Comparison of ENCODE assay signal across 17 cellular contexts in the genomic region with DNA sequence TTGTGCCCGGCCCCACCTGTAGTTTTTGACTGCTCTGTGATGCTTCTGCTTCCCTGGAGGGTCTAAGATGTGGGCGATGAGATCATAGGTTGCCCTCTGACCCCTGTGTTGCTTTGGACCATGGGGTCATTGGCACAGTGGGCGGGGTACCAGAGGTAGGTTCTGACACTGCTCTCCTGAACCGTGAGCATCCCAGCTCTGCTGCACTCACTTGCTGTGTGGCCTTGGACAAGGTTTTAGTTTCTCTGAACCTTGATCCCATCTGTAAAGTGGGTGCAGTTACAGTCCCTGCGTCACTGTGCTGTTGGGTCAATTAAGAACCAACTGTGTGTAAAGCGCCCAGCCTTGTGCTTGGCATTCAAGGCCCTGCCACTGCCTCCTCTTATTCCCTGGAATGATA. TPM values are rescaled to one million over a fixed set of nuclear protein-coding genes. Genes with fewer than 3 reads are reported as not detected.
DNase-seq lines count a peak whose midpoint lies in the region; ATAC-seq, FAIRE-seq and TF ChIP-seq lines count a peak whose summit lies in the region.
"Had no signal": no experiment of that assay in that cellular context is flagged by ENCODE, and none has a peak within 500 bp of the region (broad histone marks: within the 10 kb centered on the region; RNA-seq: fewer than 3 reads in every experiment).

No MANE protein-coding gene starts in this region.

- DNase-seq in Karpas-422 (no peak), K562 (ENCODE audit: extremely low read depth in 1 of 4, low spot score in 3 of 4) (no peak), OCI-M1 (lab: John Stamatoyannopoulos, UW) (no peak), GM12891 (ENCODE audit: insufficient read length, low spot score) (no peak), osteoblast (ENCODE audit: insufficient read length, low spot score, missing footprints) (no peak)
- DNase-seq in stimulated activated effector memory CD8-positive, alpha-beta T cell treated with anti-CD3 and anti-CD28 coated beads, Interleukin-12 subunit alpha, Interleukin-12 subunit beta, amount 100 ng/mL, for 72 hours (ENCODE audit: low spot score in 2 of 2) = no peak
- no peak for DNase-seq in activated naive CD4-positive, alpha-beta T cell (lab: John Stamatoyannopoulos, UW)
- DNase-seq: CD8-positive, alpha-beta memory T cell; GF-D8; Kasumi-1; NCI-H2029 treated with DMSO at 0.1 percent for 48 hours; NCI-H526 treated with DMSO at 0.1 percent for 48 hours; NK-92 treated with Interleukin-12 subunit alpha and Interleukin-12 subunit beta, amount 100 ng/mL, for 24 hours; SHP77 had no signal

- FAIRE-seq in K562 (lab: Jason Lieb, UNC) (no peak), GM12891 (lab: Jason Lieb, UNC) (no peak)

- H4K20me1 ChIP-seq in Karpas-422 (ENCODE audit: insufficient read depth, low read depth, low read length) (no peaks in the 10 kb centered on the region), K562 (replicated peaks; ENCODE audit: control insufficient read depth, insufficient read depth, low read length) (no peaks in the 10 kb centered on the region), osteoblast (ENCODE audit: insufficient read depth, low read length) (peaks cover 19% of the 10 kb centered on the region)

- H2AFZ ChIP-seq in Karpas-422 (ENCODE audit: low read length) = no peak overlapping the region
- peak overlapping the region; percentile 34 for H2AFZ ChIP-seq in K562 (ENCODE audit: low read depth, low read length)
- H2AFZ ChIP-seq in osteoblast (ENCODE audit: low read length) = no peak overlapping the region
- H2AFZ ChIP-seq: GM23338 had no signal

- in situ Hi-C loops in K562 (cut with MboI) = no loop called here

- TF ChIP-seq CTCF in K562 (IDR thresholded peaks at IDR 0.05 in 2 of 3, conservative IDR thresholded peaks at IDR 0.05 in 1 of 3; ENCODE audit: insufficient read depth in 2 of 3, low read depth in 1 of 3, low read length in 3 of 3) (no peak), osteoblast (IDR thresholded peaks at IDR 0.05; ENCODE audit: extremely low read depth, low read depth, low read length) (no peak)

- no peak overlapping the region for H3K4me2 ChIP-seq in Karpas-422 (ENCODE audit: low read depth, low read length, poor library complexity, severe bottlenecking)
- no peak overlapping the region for H3K4me2 ChIP-seq in K562 (ENCODE audit: insufficient read depth, low read length)
- H3K4me2 ChIP-seq in osteoblast (ENCODE audit: insufficient read depth, low read length) = no peak overlapping the region
- H3K4me2 ChIP-seq: GM23338 had no signal

- peak overlapping the region; percentile 96 for H3K27ac ChIP-seq in Karpas-422 (ENCODE audit: low read length)
- no peak overlapping the region; the same call in 2 of the 3 replicates for H3K27ac ChIP-seq in K562 (ENCODE audit: extremely low read depth, low read depth, low read length)
- H3K27ac ChIP-seq in mesodermal cell (ENCODE audit: low read depth, low read length, severe bottlenecking) = peak overlapping the region; percentile 10
- H3K27ac ChIP-seq in osteoblast (ENCODE audit: low read depth, low read length) = no peak overlapping the region

- no peak overlapping the region for H3K4me3 Mint-ChIP-seq in stimulated activated effector memory CD8-positive, alpha-beta T cell treated with anti-CD3 and anti-CD28 coated beads, Interleukin-12 subunit alpha, Interleukin-12 subunit beta, amount 100 ng/mL, for 72 hours
- H3K4me3 Mint-ChIP-seq: B cell; CD8-positive, alpha-beta memory T cell; GM23338 had no signal

- intact Hi-C loops in K562 (cut with micrococcal nuclease) = no loop called here

- no peak for ATAC-seq in K562
- ATAC-seq in stimulated activated effector memory CD8-positive, alpha-beta T cell treated with anti-CD3 and anti-CD28 coated beads, Interleukin-12 subunit alpha, Interleukin-12 subunit beta, amount 100 ng/mL, for 72 hours = no peak
- ATAC-seq: GM23338 had no signal

- BruUV-seq in K562 (replicated peaks; lab: Mats Ljungman, UMichigan) = no TSS peak

- H3K4me3 ChIP-seq in Karpas-422 (ENCODE audit: low read length) (no peak overlapping the region), K562 (no peak overlapping the region), mesodermal cell (ENCODE audit: extremely low read depth, insufficient read depth, low read length, poor library complexity, severe bottlenecking) (no peak overlapping the region), osteoblast (ENCODE audit: insufficient read depth, low read length) (no peak overlapping the region)
- H3K4me3 ChIP-seq: GM23338 had no signal

- H3K79me2 ChIP-seq in Karpas-422 (ENCODE audit: low read length) (peaks cover 5% of the 10 kb centered on the region), K562 (ENCODE audit: control insufficient read depth, insufficient read depth, low read length) (no peaks in the 10 kb centered on the region), osteoblast (ENCODE audit: insufficient read depth, low read length) (peaks cover 48% of the 10 kb centered on the region)

- WGBS in K562 (ENCODE audit: insufficient coverage, low coverage, missing lambda C conversion rate) = 84% methylated on average over 6 of the region's 6 CpGs
- 90 to 97% methylated on average over 6 of the region's 6 CpGs for WGBS in mesodermal cell (ENCODE audit: insufficient coverage in 2 of 2), 2 experiments

- POLR2A ChIA-PET in K562 (lab: Yijun Ruan, JAX) = interaction anchor here (1.1 kb wide), 1 partner anchor 627 kb away, joined by 5 read pairs; no protein-coding TSS in a partner anchor

- no peak for TF ChIP-seq POLR2A in K562 (conservative IDR thresholded peaks at IDR 0.05)
- no peak for TF ChIP-seq POLR2A in GM12891 (IDR thresholded peaks at IDR 0.05; ENCODE audit: low read depth, low read length)

- H3K9me2 ChIP-seq in Karpas-422 (replicated peaks; ENCODE audit: insufficient read depth, low read length) = no peaks in the 10 kb centered on the region

- no peak for TF ChIP-seq RAD21 in K562 (CRISPR knock-in tag; conservative IDR thresholded peaks at IDR 0.05 in 1 of 2, IDR thresholded peaks at IDR 0.05 in 1 of 2)

- no peaks in the 10 kb centered on the region for H3K9me3 Mint-ChIP-seq in stimulated activated effector memory CD8-positive, alpha-beta T cell treated with anti-CD3 and anti-CD28 coated beads, Interleukin-12 subunit alpha, Interleukin-12 subunit beta, amount 100 ng/mL, for 72 hours
- H3K9me3 Mint-ChIP-seq: CD8-positive, alpha-beta memory T cell; GM23338 had no signal

- CTCF ChIA-PET in K562 (lab: Yijun Ruan, JAX; ENCODE audit: low intra/inter-chr PET ratio) = no interaction called here

- H3K27ac Mint-ChIP-seq in stimulated activated effector memory CD8-positive, alpha-beta T cell treated with anti-CD3 and anti-CD28 coated beads, Interleukin-12 subunit alpha, Interleukin-12 subunit beta, amount 100 ng/mL, for 72 hours = peak overlapping the region; percentile 79

- H3K36me3 ChIP-seq in Karpas-422 (ENCODE audit: insufficient read depth, low read length) (peaks cover 19% of the 10 kb centered on the region), K562 (ENCODE audit: control insufficient read depth, insufficient read depth, low read length) (no peaks in the 10 kb centered on the region), mesodermal cell (ENCODE audit: control insufficient read depth, insufficient read depth, low read length) (peaks cover 78% of the 10 kb centered on the region), osteoblast (ENCODE audit: insufficient read depth, low read length) (peaks cover 12% of the 10 kb centered on the region)

- no peak overlapping the region for H3K9ac ChIP-seq in Karpas-422 (ENCODE audit: low read length)
- no peak overlapping the region for H3K9ac ChIP-seq in K562 (ENCODE audit: insufficient read depth in 1 of 2, low read depth in 2 of 2, low read length in 2 of 2)

- H3K9me3 ChIP-seq in Karpas-422 (ENCODE audit: low read length) (no peaks in the 10 kb centered on the region), K562 (replicated peaks; ENCODE audit: control insufficient read depth, insufficient read depth, low read depth, low read length) (0 out of 2 replicates have a peak, but pooled peaks cover 2% of the 10 kb centered on the region), mesodermal cell (ENCODE audit: control insufficient read depth, low read length) (no peaks in the 10 kb centered on the region), osteoblast (ENCODE audit: low read depth, low read length) (no peaks in the 10 kb centered on the region)

- peaks cover 10% of the 10 kb centered on the region for H3K4me1 Mint-ChIP-seq in stimulated activated effector memory CD8-positive, alpha-beta T cell treated with anti-CD3 and anti-CD28 coated beads, Interleukin-12 subunit alpha, Interleukin-12 subunit beta, amount 100 ng/mL, for 72 hours

- TF ChIP-seq EP300 in K562 (IDR thresholded peaks at IDR 0.05; ENCODE audit: low read length) = no peak

- no peaks in the 10 kb centered on the region for H3K9me1 ChIP-seq in K562 (ENCODE audit: control insufficient read depth, insufficient read depth, low read length)

- H3K27me3 ChIP-seq in Karpas-422 (ENCODE audit: low read length) = no peaks in the 10 kb centered on the region
- H3K27me3 ChIP-seq in K562 (ENCODE audit: control insufficient read depth in 2 of 2, insufficient read depth in 2 of 2, low read length in 2 of 2) = no peaks in the 10 kb centered on the region
- no peaks in the 10 kb centered on the region for H3K27me3 ChIP-seq in osteoblast (ENCODE audit: insufficient read depth, low read length)

- peaks cover 72% of the 10 kb centered on the region for H3K4me1 ChIP-seq in Karpas-422 (ENCODE audit: low read length)
- peaks cover 25 to 28% of the 10 kb centered on the region in 2 experiments for H3K4me1 ChIP-seq in K562 (replicated peaks in 1 of 2; ENCODE audit: control insufficient read depth in 2 of 2, insufficient read depth in 2 of 2, low read length in 2 of 2)
- peaks cover 23% of the 10 kb centered on the region for H3K4me1 ChIP-seq in mesodermal cell (ENCODE audit: control insufficient read depth, insufficient read depth, low read length, poor library complexity, severe bottlenecking)
- H3K4me1 ChIP-seq in osteoblast (ENCODE audit: insufficient read depth, low read length) = peaks cover 6% of the 10 kb centered on the region

- H3K36me3 Mint-ChIP-seq in stimulated activated effector memory CD8-positive, alpha-beta T cell treated with anti-CD3 and anti-CD28 coated beads, Interleukin-12 subunit alpha, Interleukin-12 subunit beta, amount 100 ng/mL, for 72 hours = peaks cover 4% of the 10 kb centered on the region

RNA-seq across cellular contexts. Expression of a gene that starts 30.9 kb away (rescaled TPM):
- total RNA-seq in Karpas-422 (2014; rRNA removed; shearing (Covaris generic); ENCODE audit: low replicate concordance) = 39.9 and 41.5 TPM in 2 replicates
- 23.1 and 61.0 TPM in 2 replicates for total RNA-seq in K562 (2011; cell fraction: chromatin; rRNA removed; ENCODE audit: low replicate concordance)
- total RNA-seq in K562 (2011; cell fraction: nucleolus; rRNA removed) = 26.7 and 29.4 TPM in 2 replicates
- 20.5 and 28.9 TPM in 2 replicates for total RNA-seq in K562 (2011; cell fraction: nucleoplasm; rRNA removed)
- 2.0 and 4.7 TPM in 2 replicates for total RNA-seq in K562 (2014; rRNA removed)
- 1.4 and 1.9 TPM in 2 replicates for total RNA-seq in K562 (2014; rRNA removed; fragmentation: Illumina TruSeq; extraction: Trizol)
- 2.9 and 3.1 TPM in 2 replicates for total RNA-seq in K562 (2015; rRNA removed; fragmentation: Illumina TruSeq; extraction: Trizol)
- 7.0 and 7.7 TPM in 2 replicates for total RNA-seq in K562 (2021)
- 8.0 and 8.5 TPM in 2 replicates for polyA plus RNA-seq in K562 (2011; rRNA removed)
- 6.8 and 11.9 TPM in 2 replicates for polyA plus RNA-seq in K562 (2011; cell fraction: cytosol; rRNA removed)
- polyA plus RNA-seq in K562 (2011; cell fraction: nucleus; rRNA removed) = 45.7 and 78.2 TPM in 2 replicates
- polyA plus RNA-seq in K562 (2012) = 4.7 and 5.8 TPM in 2 replicates
- polyA plus RNA-seq in K562 (2014; fragmentation: Illumina TruSeq; extraction: Trizol) = 5.4 and 8.3 TPM in 2 replicates
- under 1 TPM; 0.06 to 0.14 TPM for polyA plus RNA-seq in K562 (2014; fragmentation: Nextera tagmentation; extraction: Ambion mirVana)
- 4.8 and 5.2 TPM in 2 replicates for polyA plus RNA-seq in K562 (2014; rRNA removed)
- polyA minus RNA-seq in K562 (2011; rRNA and poly(A)+ RNA removed) = 5.2 and 16.3 TPM in 2 replicates
- polyA minus RNA-seq in K562 (2011; cell fraction: cytosol; rRNA and poly(A)+ RNA removed) = 4.0 and 10.0 TPM in 2 replicates
- 12.3 and 15.8 TPM in 2 replicates for polyA minus RNA-seq in K562 (2011; cell fraction: nucleus; rRNA and poly(A)+ RNA removed)
- 97.8 TPM for polyA plus RNA-seq in mesodermal cell (2013, experiment 1 of 2)
- 102 TPM for polyA plus RNA-seq in mesodermal cell (2013, experiment 2 of 2)
- 24.6 TPM for polyA plus RNA-seq in GM12891 (2012; ENCODE audit: low read depth, missing spikeins)
- 22.1 and 22.4 TPM in 2 replicates for total RNA-seq in osteoblast

Comparison
In these comparisons a context has a peak if more than half of its experiments do, and no peak if none do; other contexts are left out.
1. H3K27ac ChIP-seq: peak in Karpas-422 (single experiment) and mesodermal cell (single experiment); none in K562 (single experiment) and osteoblast (single experiment).